ENCODE assay signal across 8 cellular contexts in the genomic region with DNA sequence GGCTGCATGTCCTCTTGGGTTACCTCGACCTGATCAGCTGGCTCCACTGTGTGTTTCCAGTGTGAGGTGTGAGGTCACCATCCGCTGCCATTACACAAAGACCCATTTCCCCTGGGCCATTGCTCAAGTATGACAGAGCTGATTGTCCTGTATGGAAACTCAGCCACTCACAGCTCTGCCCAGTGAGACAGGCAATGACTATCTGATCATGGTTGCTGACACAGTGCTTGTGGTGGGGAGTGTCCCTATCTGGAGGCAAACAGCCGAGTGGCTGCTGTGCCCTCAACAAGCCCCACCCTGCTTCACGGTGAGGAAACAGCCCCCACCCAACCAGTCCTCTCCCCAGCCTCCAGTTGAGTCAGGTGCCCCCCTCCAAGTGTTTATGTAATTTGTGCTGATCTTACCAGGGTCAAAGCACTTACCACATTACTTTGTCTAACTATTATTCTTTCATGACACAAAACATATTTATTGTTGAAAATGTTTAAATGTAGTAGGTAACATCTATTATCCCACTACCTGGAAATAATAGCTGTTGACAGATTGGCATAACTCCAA. TPM values are rescaled to one million over a fixed set of nuclear protein-coding genes. Genes with fewer than 3 reads are reported as not detected.
DNase-seq lines count a peak whose midpoint lies in the region; ATAC-seq, FAIRE-seq and TF ChIP-seq lines count a peak whose summit lies in the region.

No MANE protein-coding gene starts in this region.

- DNase-seq in M059J (ENCODE audit: low read depth) = peak; percentile 49
- DNase-seq in activated CD4-positive, alpha-beta T cell treated with anti-CD3 and anti-CD28 coated beads for 36 hours = peak; percentile 76
- peak; percentile 45 for DNase-seq in stimulated activated CD4-positive, alpha-beta T cell treated with anti-CD3 and anti-CD28 coated beads, Interleukin-4, amount 100 ng/mL, for 1 hour
- no peak for DNase-seq in brain microvascular endothelial cell
- no peak for DNase-seq in H54 (ENCODE audit: insufficient read length, low spot score)

- H3K4me1 ChIP-seq in esophagus (ENCODE audit: control insufficient read depth in 2 of 2, insufficient read depth in 2 of 2, low read length in 1 of 2) = peaks cover 0 to 16% of the 10 kb centered on the region in 2 donors

- H3K9me3 ChIP-seq in esophagus (ENCODE audit: control insufficient read depth in 2 of 2, insufficient read depth in 1 of 2, low read depth in 1 of 2, low read length in 1 of 2) = no peaks in the 10 kb centered on the region

- TF ChIP-seq CTCF in brain microvascular endothelial cell (IDR thresholded peaks at IDR 0.05; ENCODE audit: low read depth, low read length, missing control alignments) = no peak

- no peaks in the 10 kb centered on the region for H3K9me3 Mint-ChIP-seq in activated CD4-positive, alpha-beta T cell treated with anti-CD3 and anti-CD28 coated beads for 36 hours (ENCODE audit: low read depth)

- H3K4me1 Mint-ChIP-seq in activated CD4-positive, alpha-beta T cell treated with anti-CD3 and anti-CD28 coated beads for 36 hours = peaks cover 95% of the 10 kb centered on the region

- intact Hi-C loops in activated CD4-positive, alpha-beta T cell treated with anti-CD3 and anti-CD28 coated beads for 36 hours (cut with DNase I, micrococcal nuclease) = no loop called here

- POLR2A ChIA-PET in activated CD4-positive, alpha-beta T cell treated with anti-CD3 and anti-CD28 coated beads for 36 hours (lab: Charles Lee) = no interaction called here

- TF ChIP-seq POLR2A in H54 (IDR thresholded peaks at IDR 0.05; ENCODE audit: low read depth, low read length) = no peak

- CTCF ChIA-PET in activated CD4-positive, alpha-beta T cell treated with anti-CD3 and anti-CD28 coated beads for 36 hours (lab: Charles Lee) = interaction anchor here (1.0 to 1.5 kb wide), 3 partner anchors 8 to 76 kb away, joined by 4 read pairs; no protein-coding TSS in a partner anchor

- FAIRE-seq in H54 (lab: Jason Lieb, UNC) = no peak

- peak overlapping the region; percentile 99 for H3K27ac Mint-ChIP-seq in activated CD4-positive, alpha-beta T cell treated with anti-CD3 and anti-CD28 coated beads for 36 hours

- in situ Hi-C loops in brain microvascular endothelial cell (cut with HindIII; ENCODE audit: low pct_ligation_motif_present, low sequenced_read_pairs) = no loop called here

- 36 to 40% methylated on average over 4 of the region's 4 CpGs for WGBS in esophagus, 2 donors

- H3K36me3 ChIP-seq in esophagus (ENCODE audit: control insufficient read depth in 2 of 2, insufficient read depth in 2 of 2, low read length in 1 of 2) = peaks cover 2 to 5% of the 10 kb centered on the region in 2 donors
- H3K36me3 ChIP-seq in brain microvascular endothelial cell (replicated peaks) = no peaks in the 10 kb centered on the region

- H3K27me3 Mint-ChIP-seq in activated CD4-positive, alpha-beta T cell treated with anti-CD3 and anti-CD28 coated beads for 36 hours = no peaks in the 10 kb centered on the region

- H3K27me3 ChIP-seq in esophagus (ENCODE audit: control insufficient read depth in 1 of 2, insufficient read depth in 2 of 2, low read length in 2 of 2) (no peaks in the 10 kb centered on the region), brain microvascular endothelial cell (replicated peaks) (no peaks in the 10 kb centered on the region)

- no peak overlapping the region for H3K4me3 Mint-ChIP-seq in activated CD4-positive, alpha-beta T cell treated with anti-CD3 and anti-CD28 coated beads for 36 hours

- H3K36me3 Mint-ChIP-seq in activated CD4-positive, alpha-beta T cell treated with anti-CD3 and anti-CD28 coated beads for 36 hours (ENCODE audit: low read depth) = peaks cover 7% of the 10 kb centered on the region

- peak overlapping the region; percentile 57 to 77 for H3K27ac ChIP-seq in esophagus (ENCODE audit: low read depth in 2 of 2, low read length in 1 of 2)
- H3K27ac ChIP-seq in brain microvascular endothelial cell = no peak overlapping the region

- peak; percentile 58 for ATAC-seq in activated CD4-positive, alpha-beta T cell treated with anti-CD3 and anti-CD28 coated beads for 36 hours
- ATAC-seq in HG02885 (IDR thresholded peaks at IDR 0.05; ENCODE audit: poor library complexity, unreplicated experiment) (no peak), GM21447 (IDR thresholded peaks at IDR 0.05; ENCODE audit: unreplicated experiment) (no peak)

- H3K4me3 ChIP-seq in esophagus (ENCODE audit: low read depth in 1 of 2, low read length in 2 of 2) = no peak overlapping the region
- H3K4me3 ChIP-seq in brain microvascular endothelial cell (ENCODE audit: low read depth, low read length) = no peak overlapping the region

RNA-seq across cellular contexts. Expression of a gene that starts 11.7 kb away (rescaled TPM):
- total RNA-seq in M059J (2014; rRNA removed; shearing (Covaris generic)) = 1.8 and 4.0 TPM in 2 replicates
- 10 to 100 TPM; 63.0 to 65.1 TPM for total RNA-seq in activated CD4-positive, alpha-beta T cell treated with anti-CD3 and anti-CD28 coated beads for 36 hours
- polyA plus RNA-seq in esophagus = 10 to 100 TPM; 53.3 to 91.8 TPM

Comparison
In these comparisons a context has a peak if more than half of its experiments do, and no peak if none do; other contexts are left out.
1. DNase-seq: peak in M059J (single experiment), activated CD4-positive, alpha-beta T cell treated with anti-CD3 and anti-CD28 coated beads for 36 hours (single experiment) and stimulated activated CD4-positive, alpha-beta T cell treated with anti-CD3 and anti-CD28 coated beads, Interleukin-4, amount 100 ng/mL, for 1 hour (single experiment); none in brain microvascular endothelial cell (single experiment) and H54 (single experiment).
2. RNA of a gene that starts 11.7 kb away (total RNA-seq): 63.0 to 65.1 TPM in activated CD4-positive, alpha-beta T cell treated with anti-CD3 and anti-CD28 coated beads for 36 hours; 1.8 to 4.0 TPM in M059J; every median in the first group is over 10 times any median in the second.